In genomic region chr9:133786371-133786753, GRCh38 we compare ENCODE assay signal across 1 cellular context.
TF ChIP-seq lines count a peak whose summit lies in the region.

No MANE protein-coding gene starts in this region.

TF ChIP-seq in GM12878, 131 proteins besides CTCF, POLR2A, EP300 and RAD21 (continued from another document):
- TF ChIP-seq BCL3 (IDR thresholded peaks at IDR 0.05; ENCODE audit: borderline replicate concordance, insufficient read depth, low read depth, low read length, poor library complexity, severe bottlenecking) (no peak), ZBTB40 (IDR thresholded peaks at IDR 0.05; ENCODE audit: borderline replicate concordance) (no peak), SPI1 (IDR thresholded peaks at IDR 0.05; ENCODE audit: borderline replicate concordance, insufficient read depth, low read depth, low read length) (peak; percentile 92), ZNF384 (IDR thresholded peaks at IDR 0.05; ENCODE audit: borderline replicate concordance, low read depth, low read length) (0 out of 2 replicates have a peak, but pooled peaks have one; percentile 21), RAD51 (IDR thresholded peaks at IDR 0.05) (no peak), YY1 (IDR thresholded peaks at IDR 0.05; ENCODE audit: low read depth, low read length) (peak; percentile 29; the same call in 1 of the 2 replicates), CBFB (IDR thresholded peaks at IDR 0.05; ENCODE audit: low read depth) (peak; percentile 25; the same call in 1 of the 2 replicates), MYB (IDR thresholded peaks at IDR 0.05; ENCODE audit: borderline replicate concordance, low read depth, low read length) (no peak), SP1 (IDR thresholded peaks at IDR 0.05; ENCODE audit: low read depth, low read length) (no peak), MYC (IDR thresholded peaks at IDR 0.05; ENCODE audit: insufficient read depth, insufficient read length, insufficient replicate concordance, low read length, severe bottlenecking) (peak; percentile 48), TBL1XR1 (IDR thresholded peaks at IDR 0.05; ENCODE audit: low read depth, low read length) (0 out of 2 replicates have a peak, but pooled peaks have one; percentile 24), CREB1 (IDR thresholded peaks at IDR 0.05; ENCODE audit: low read depth) (0 out of 2 replicates have a peak, but pooled peaks have one; percentile 41), IKZF2 (IDR thresholded peaks at IDR 0.05) (peak; percentile 44 to 64), RUNX3 (IDR thresholded peaks at IDR 0.05; ENCODE audit: low read length) (peak; percentile 89), POU2F2 (IDR thresholded peaks at IDR 0.05; ENCODE audit: borderline replicate concordance, low read depth, low read length) (peak; percentile 58; the same call in 1 of the 3 replicates), IRF3 (IDR thresholded peaks at IDR 0.05) (no peak), JUNB (IDR thresholded peaks at IDR 0.05) (no peak), BCL11A (IDR thresholded peaks at IDR 0.05; ENCODE audit: low read depth, low read length) (0 out of 2 replicates have a peak, but pooled peaks have one; percentile 43), HDAC6 (IDR thresholded peaks at IDR 0.05; ENCODE audit: unreplicated experiment) (no peak), IRF4 (IDR thresholded peaks at IDR 0.05; ENCODE audit: low read depth, low read length) (peak; percentile 65), PRDM15 (CRISPR knock-in tag; IDR thresholded peaks at IDR 0.05) (no peak), SMARCA5 (IDR thresholded peaks at IDR 0.05) (no peak), ZNF592 (IDR thresholded peaks at IDR 0.05) (no peak)
- TF ChIP-seq, protein P1, sequence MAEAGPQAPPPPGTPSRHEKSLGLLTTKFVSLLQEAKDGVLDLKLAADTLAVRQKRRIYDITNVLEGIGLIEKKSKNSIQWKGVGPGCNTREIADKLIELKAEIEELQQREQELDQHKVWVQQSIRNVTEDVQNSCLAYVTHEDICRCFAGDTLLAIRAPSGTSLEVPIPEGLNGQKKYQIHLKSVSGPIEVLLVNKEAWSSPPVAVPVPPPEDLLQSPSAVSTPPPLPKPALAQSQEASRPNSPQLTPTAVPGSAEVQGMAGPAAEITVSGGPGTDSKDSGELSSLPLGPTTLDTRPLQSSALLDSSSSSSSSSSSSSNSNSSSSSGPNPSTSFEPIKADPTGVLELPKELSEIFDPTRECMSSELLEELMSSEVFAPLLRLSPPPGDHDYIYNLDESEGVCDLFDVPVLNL (IDR thresholded peaks at IDR 0.05; ENCODE audit: low read depth, low read length), result no peak
